ENCODE assay signal across 15 cellular contexts in the genomic region with DNA sequence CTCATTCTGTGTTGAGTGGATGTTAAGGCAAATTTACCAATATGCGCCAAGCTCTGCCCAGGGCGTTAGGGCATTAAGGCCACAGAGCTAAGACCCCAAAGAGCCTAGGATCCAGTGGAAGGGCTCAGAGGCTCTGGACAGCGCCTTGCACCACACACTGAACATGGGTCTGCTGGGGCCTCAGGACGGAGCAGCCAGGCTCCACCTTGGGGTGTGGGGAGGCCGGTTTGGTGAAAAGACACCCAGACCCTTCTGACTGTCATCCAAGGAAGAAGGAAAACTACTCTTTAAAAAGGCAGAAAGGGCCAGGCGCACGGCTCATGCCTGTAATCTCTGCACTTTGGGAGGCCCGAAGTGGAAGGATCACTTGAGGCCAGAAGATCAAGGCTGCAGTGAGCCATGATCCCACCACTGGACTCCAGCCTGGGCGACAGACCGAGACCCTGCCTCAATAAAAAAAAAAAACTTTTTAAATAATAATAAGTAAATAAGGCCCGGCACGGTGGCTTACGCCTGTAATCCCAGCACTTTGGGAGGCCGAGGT. TPM values are rescaled to one million over a fixed set of nuclear protein-coding genes. Genes with fewer than 3 reads are reported as not detected.
DNase-seq lines count a peak whose midpoint lies in the region; ATAC-seq, FAIRE-seq and TF ChIP-seq lines count a peak whose summit lies in the region.
"Had no signal": no experiment of that assay in that cellular context is flagged by ENCODE, and none has a peak within 500 bp of the region (broad histone marks: within the 10 kb centered on the region; RNA-seq: fewer than 3 reads in every experiment).

No MANE protein-coding gene starts in this region.

- H4K20me1 ChIP-seq in GM23248 (ENCODE audit: insufficient read depth) = peaks cover 7% of the 10 kb centered on the region; the same call in 1 of the 2 replicates

- H3K4me2 ChIP-seq in GM23248 (ENCODE audit: unreplicated experiment) = peak overlapping the region; percentile 77

- peaks cover 11% of the 10 kb centered on the region for H3K36me3 ChIP-seq in GM23248 (ENCODE audit: low read depth)

- H3K9me2 ChIP-seq in GM23248 (ENCODE audit: insufficient read depth) = no peaks in the 10 kb centered on the region

- no peaks in the 10 kb centered on the region for H3K9me3 ChIP-seq in GM23248 (ENCODE audit: low read depth)
- H3K9me3 ChIP-seq: SJSA1 had no signal

- WGBS in GM23248 (ENCODE audit: low coverage in 1 of 2, low lambda C conversion rate in 2 of 2, missing lambda C conversion rate in 2 of 2), 2 experiments = 90 to 91% methylated on average over 14 of the region's 14 CpGs

- peaks cover 32% of the 10 kb centered on the region for H3K79me2 ChIP-seq in GM23248 (ENCODE audit: insufficient read depth)

- no peak overlapping the region for H3K9ac ChIP-seq in GM23248

- H3K4me3 ChIP-seq in GM23248 (no peak overlapping the region), foreskin fibroblast (ENCODE audit: low read depth in 1 of 2, low read length in 2 of 2) (no peak overlapping the region)

- no peak for DNase-seq in T-helper 2 cell treated with Interferon-gamma antibody and Interleukin-4, amounts not matched to agents 5 μg/mL and 100 μg/mL, for 36 hours (ENCODE audit: low spot score)
- DNase-seq in T-helper 2 cell (no peak), GM23248 (no peak), H54 (ENCODE audit: insufficient read length, low spot score) (no peak), foreskin fibroblast (no peak), A172 (ENCODE audit: low spot score) (no peak)
- DNase-seq in activated naive CD8-positive, alpha-beta T cell treated with anti-CD3 and anti-CD28 coated beads, Interleukin-2, amount 50 U/mL, for 24 hours = no peak
- DNase-seq: activated CD8-positive, alpha-beta memory T cell treated with anti-CD3 and anti-CD28 coated beads, Interleukin-2, amount 50 U/mL, for 48 hours; aorta; GDM1; islet precursor cell; NCI-H1694 treated with DMSO at 0.1 percent for 48 hours had no signal

- FAIRE-seq in H54 (lab: Jason Lieb, UNC) = no peak

- peaks cover 35% of the 10 kb centered on the region for H3K36me3 Mint-ChIP-seq in T-helper 2 cell treated with Interferon-gamma antibody and Interleukin-4, amounts not matched to agents 5 μg/mL and 100 μg/mL, for 36 hours (ENCODE audit: low read depth)
- H3K36me3 Mint-ChIP-seq in activated naive CD8-positive, alpha-beta T cell treated with anti-CD3 and anti-CD28 coated beads, Interleukin-2, amount 50 U/mL, for 24 hours (ENCODE audit: low read depth) = peaks cover 36% of the 10 kb centered on the region
- H3K36me3 Mint-ChIP-seq in nephron (ENCODE audit: low read depth) = peaks cover 37% of the 10 kb centered on the region

- in situ Hi-C loops in GM23248 (cut with MboI) = no loop called here

- no peaks in the 10 kb centered on the region for H3K9me3 Mint-ChIP-seq in T-helper 2 cell treated with Interferon-gamma antibody and Interleukin-4, amounts not matched to agents 5 μg/mL and 100 μg/mL, for 36 hours
- no peaks in the 10 kb centered on the region for H3K9me3 Mint-ChIP-seq in activated naive CD8-positive, alpha-beta T cell treated with anti-CD3 and anti-CD28 coated beads, Interleukin-2, amount 50 U/mL, for 24 hours
- H3K9me3 Mint-ChIP-seq in nephron = no peaks in the 10 kb centered on the region

- TF ChIP-seq CTCF in nephron (IDR thresholded peaks at IDR 0.05; ENCODE audit: unreplicated experiment in 3 of 3) (no peak), foreskin fibroblast (IDR thresholded peaks at IDR 0.05; ENCODE audit: low read depth, low read length) (no peak)

- H3K27me3 Mint-ChIP-seq in T-helper 2 cell treated with Interferon-gamma antibody and Interleukin-4, amounts not matched to agents 5 μg/mL and 100 μg/mL, for 36 hours (ENCODE audit: low read depth) = no peaks in the 10 kb centered on the region
- H3K27me3 Mint-ChIP-seq in activated naive CD8-positive, alpha-beta T cell treated with anti-CD3 and anti-CD28 coated beads, Interleukin-2, amount 50 U/mL, for 24 hours = no peaks in the 10 kb centered on the region
- no peaks in the 10 kb centered on the region for H3K27me3 Mint-ChIP-seq in nephron (ENCODE audit: low read depth)

- no peak overlapping the region for H3K27ac Mint-ChIP-seq in T-helper 2 cell treated with Interferon-gamma antibody and Interleukin-4, amounts not matched to agents 5 μg/mL and 100 μg/mL, for 36 hours
- H3K27ac Mint-ChIP-seq in activated naive CD8-positive, alpha-beta T cell treated with anti-CD3 and anti-CD28 coated beads, Interleukin-2, amount 50 U/mL, for 24 hours = no peak overlapping the region
- H3K27ac Mint-ChIP-seq in nephron = no peak overlapping the region

- H3F3A ChIP-seq in GM23248 (ENCODE audit: insufficient read depth) = peaks cover 17% of the 10 kb centered on the region

- H2AFZ ChIP-seq in GM23248 = no peak overlapping the region

- H3K4me1 Mint-ChIP-seq in T-helper 2 cell treated with Interferon-gamma antibody and Interleukin-4, amounts not matched to agents 5 μg/mL and 100 μg/mL, for 36 hours (ENCODE audit: low read depth) = peaks cover 13% of the 10 kb centered on the region
- peaks cover 34% of the 10 kb centered on the region for H3K4me1 Mint-ChIP-seq in activated naive CD8-positive, alpha-beta T cell treated with anti-CD3 and anti-CD28 coated beads, Interleukin-2, amount 50 U/mL, for 24 hours
- peaks cover 40% of the 10 kb centered on the region for H3K4me1 Mint-ChIP-seq in nephron

- peaks cover 16% of the 10 kb centered on the region for H3K4me1 ChIP-seq in GM23248 (ENCODE audit: insufficient read depth)

- no peak overlapping the region for H3K27ac ChIP-seq in GM23248
- H3K27ac ChIP-seq: SJSA1 had no signal

- H3K4me3 Mint-ChIP-seq in T-helper 2 cell treated with Interferon-gamma antibody and Interleukin-4, amounts not matched to agents 5 μg/mL and 100 μg/mL, for 36 hours = peak overlapping the region; percentile 29
- H3K4me3 Mint-ChIP-seq in activated naive CD8-positive, alpha-beta T cell treated with anti-CD3 and anti-CD28 coated beads, Interleukin-2, amount 50 U/mL, for 24 hours = peak overlapping the region; percentile 21
- peak overlapping the region; percentile 76 to 99 (median 78) for H3K4me3 Mint-ChIP-seq in nephron

- no peak for TF ChIP-seq POLR2A in H54 (IDR thresholded peaks at IDR 0.05; ENCODE audit: low read depth, low read length)

- no peaks in the 10 kb centered on the region for H3K27me3 ChIP-seq in GM23248 (replicated peaks; ENCODE audit: insufficient read depth)
- H3K27me3 ChIP-seq: SJSA1 had no signal

- ATAC-seq in activated naive CD8-positive, alpha-beta T cell treated with anti-CD3 and anti-CD28 coated beads, Interleukin-2, amount 50 U/mL, for 24 hours = no peak

RNA-seq across cellular contexts. Expression of gene MRFAP1, which starts 1.3 kb away (rescaled TPM):
- 95.7 and 108 TPM in 2 replicates for total RNA-seq in GM23248 (2014; rRNA removed; shearing (Covaris generic))
- 261 and 273 TPM in 2 replicates for polyA plus RNA-seq in GM23248 (2016; fragmentation: Nextera tagmentation; extraction: Ambion mirVana)
- 153 and 191 TPM in 2 replicates for total RNA-seq in A172 (2014; rRNA removed; shearing (Covaris generic))

RNA-seq across cellular contexts. Expression of gene S100P, which starts 54.5 kb away (rescaled TPM):
- total RNA-seq in GM23248 (2014; rRNA removed; shearing (Covaris generic)) = 0.38 TPM in 1 of 2 replicates, not detected in the other
- 0.80 TPM in 1 of 2 replicates, not detected in the other for polyA plus RNA-seq in GM23248 (2016; fragmentation: Nextera tagmentation; extraction: Ambion mirVana)
- total RNA-seq in A172 (2014; rRNA removed; shearing (Covaris generic)) = not detected in 2 replicates
- total RNA-seq: LHCN-M2, SJSA1 had no signal

Comparison
In these comparisons a context has a peak if more than half of its experiments do, and no peak if none do; other contexts are left out.
1. H3K4me3 Mint-ChIP-seq: peak in every context shown above with its lines; median percentile 78 in nephron; 29 in T-helper 2 cell treated with Interferon-gamma antibody and Interleukin-4, amounts not matched to agents 5 μg/mL and 100 μg/mL, for 36 hours; 21 in activated naive CD8-positive, alpha-beta T cell treated with anti-CD3 and anti-CD28 coated beads, Interleukin-2, amount 50 U/mL, for 24 hours.